8 cellular contexts compared by ENCODE assay signal in genomic region chr3:159322322-159322939, GRCh38.
DNase-seq lines count a peak whose midpoint lies in the region; ATAC-seq, FAIRE-seq and TF ChIP-seq lines count a peak whose summit lies in the region.

No MANE protein-coding gene starts in this region.

- 0 out of 2 replicates have a peak, but pooled peaks cover 6% of the 10 kb centered on the region for H3K27me3 ChIP-seq in SK-N-SH (ENCODE audit: insufficient read depth)

- H3K27ac ChIP-seq in SK-N-SH (ENCODE audit: low read depth in 2 of 2, low read length in 1 of 2) = no peak overlapping the region

- H3K9ac ChIP-seq in SK-N-SH = no peak overlapping the region

- DNase-seq in AG08395 (ENCODE audit: low spot score) (peak; percentile 49), GM12891 (ENCODE audit: insufficient read length, low spot score) (peak; percentile 29), SK-N-SH (peak; percentile 10), head of caudate nucleus (peak in 36 of 42 donors; percentile 3 to 74 (median 37))
- DNase-seq in stimulated activated CD8-positive, alpha-beta memory T cell treated with anti-CD3 and anti-CD28 coated beads, Interleukin-2, amount 100 ng/mL, for 48 hours (ENCODE audit: low read depth in 2 of 2) = peak; percentile 9 to 12
- no peak for DNase-seq in activated T-cell treated with anti-CD3 and anti-CD28 coated beads, Interleukin-2, amount 50 U/mL, for 1 hour

- TF ChIP-seq EP300 in SK-N-SH (IDR thresholded peaks at IDR 0.05; ENCODE audit: borderline replicate concordance in 1 of 2, low read depth in 1 of 2, low read length in 1 of 2) = no peak

- peak overlapping the region in 1 of 2 experiments; percentile 40; a peak in 1 of 4 replicates for H3K4me3 ChIP-seq in SK-N-SH (ENCODE audit: low read depth in 2 of 2, low read length in 1 of 2)

- no peak overlapping the region for H2AFZ ChIP-seq in SK-N-SH (ENCODE audit: low read depth)

- H4K20me1 ChIP-seq in SK-N-SH (ENCODE audit: insufficient read depth) = no peaks in the 10 kb centered on the region

- H3K79me2 ChIP-seq in SK-N-SH (ENCODE audit: insufficient read depth) = no peaks in the 10 kb centered on the region

- H3K4me2 ChIP-seq in SK-N-SH = no peak overlapping the region

- FAIRE-seq in GM12891 (lab: Jason Lieb, UNC) = peak; percentile 72

- WGBS in SK-N-SH (ENCODE audit: low lambda C conversion rate) = 57% methylated on average over 8 of the region's 8 CpGs

- intact Hi-C loops in head of caudate nucleus (cut with DNase I) = no loop called here

- peak; percentile 75 for TF ChIP-seq CTCF in SK-N-SH (IDR thresholded peaks at IDR 0.05)

- ATAC-seq in HG03060 (IDR thresholded peaks at IDR 0.05; ENCODE audit: low read depth, unreplicated experiment) = peak; percentile 61
- no peak for ATAC-seq in GM21717 (IDR thresholded peaks at IDR 0.05; ENCODE audit: unreplicated experiment)

- H3K9me2 ChIP-seq in SK-N-SH = no peaks in the 10 kb centered on the region

- no peaks in the 10 kb centered on the region for H3K9me3 ChIP-seq in SK-N-SH

- H3F3A ChIP-seq in SK-N-SH (replicated peaks; ENCODE audit: insufficient read depth) = no peaks in the 10 kb centered on the region

- TF ChIP-seq POLR2A in GM12891 (IDR thresholded peaks at IDR 0.05; ENCODE audit: low read depth, low read length) = no peak

- no peaks in the 10 kb centered on the region for H3K36me3 ChIP-seq in SK-N-SH (replicated peaks in 1 of 2; ENCODE audit: control insufficient read depth in 1 of 2, insufficient read depth in 2 of 2, low read length in 1 of 2)

- no peaks in the 10 kb centered on the region; a peak in 2 of 4 replicates for H3K4me1 ChIP-seq in SK-N-SH (ENCODE audit: control insufficient read depth in 1 of 2, insufficient read depth in 2 of 2, low read depth in 1 of 2, low read length in 1 of 2)

- POLR2A ChIA-PET in SK-N-SH (lab: Yijun Ruan, JAX) = no interaction called here

- CTCF ChIA-PET in SK-N-SH (lab: Yijun Ruan, JAX) = interaction anchor here (0.9 to 1.5 kb wide), 2 partner anchors 10 to 12 kb away, joined by 4 to 5 read pairs; no protein-coding TSS in a partner anchor

- no peak for TF ChIP-seq RAD21 in SK-N-SH (IDR thresholded peaks at IDR 0.05; ENCODE audit: low read length)

TF ChIP-seq in GM12891, 5 proteins besides CTCF, POLR2A, EP300 and RAD21:
- no peak for TF ChIP-seq POLR2AphosphoS5 (IDR thresholded peaks at IDR 0.05; ENCODE audit: low read depth, low read length)
- no peak for TF ChIP-seq POU2F2 (IDR thresholded peaks at IDR 0.05; ENCODE audit: low read depth, low read length)
- no peak for TF ChIP-seq SPI1 (IDR thresholded peaks at IDR 0.05; ENCODE audit: low read depth, low read length)
- no peak for TF ChIP-seq PAX5 (IDR thresholded peaks at IDR 0.05; ENCODE audit: insufficient read depth, low read length, severe bottlenecking)
- TF ChIP-seq TAF1 (IDR thresholded peaks at IDR 0.05; ENCODE audit: low read depth, low read length) = no peak

TF ChIP-seq in SK-N-SH, 30 proteins besides CTCF, POLR2A, EP300 and RAD21:
- TF ChIP-seq NFIC (IDR thresholded peaks at IDR 0.05; ENCODE audit: borderline replicate concordance) (no peak), SMC3 (IDR thresholded peaks at IDR 0.05; ENCODE audit: low read depth, low read length) (peak; percentile 52)
